30 cellular contexts compared by ENCODE assay signal in the genomic region with DNA sequence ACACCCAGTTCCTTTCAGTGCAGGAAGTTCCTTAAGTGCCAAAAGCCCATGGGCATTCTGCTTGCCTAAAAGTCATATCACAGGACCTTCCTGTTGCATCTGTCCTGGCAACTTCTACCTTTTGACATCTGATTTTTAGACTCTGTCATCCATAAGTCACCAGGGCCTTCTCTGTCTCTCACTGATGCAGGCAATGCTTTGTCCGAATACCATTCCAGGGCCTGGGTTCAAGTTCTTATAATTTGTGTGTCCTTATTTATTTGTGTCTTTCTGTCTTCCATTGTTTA.
"Had no signal": no experiment of that assay in that cellular context is flagged by ENCODE, and none has a peak within 500 bp of the region (broad histone marks: within the 10 kb centered on the region; RNA-seq: fewer than 3 reads in every experiment).

No MANE protein-coding gene starts in this region.

- H3K36me3 ChIP-seq: breast epithelium, esophagus muscularis mucosa, heart right ventricle, left lung, lower lobe of right lung, pancreas, prostate gland, thoracic aorta, uterus had no signal

- ATAC-seq: sciatic nerve had no signal

- H3K4me3 Mint-ChIP-seq: activated CD4-positive, alpha-beta memory T cell treated with anti-CD3 and anti-CD28 coated beads for 36 hours; activated CD4-positive, alpha-beta T cell treated with anti-CD3 and anti-CD28 coated beads, Interleukin-2, amount 10 ng/mL, durations not matched to agents 24 days and 14 days; activated naive CD4-positive, alpha-beta T cell treated with anti-CD3 and anti-CD28 coated beads, Interleukin-2, amount 10 ng/mL, durations not matched to agents 7 days and 5 days; activated naive CD8-positive, alpha-beta T cell treated with anti-CD3 and anti-CD28 coated beads, Interleukin-2, amount 10 ng/mL, durations not matched to agents 7 days and 5 days; activated T-helper 1 cell treated with anti-CD3 and anti-CD28 coated beads, Interleukin-12 subunit alpha, Interleukin-12 subunit beta, Interleukin-2, Interleukin-4 antibody, amounts not matched to agents 30 ng/mL and 10 ng/mL and 1 ng/mL, durations not matched to agents 14 hours and 24 hours and 36 hours; endodermal cell; natural killer cell treated with Interleukin-12 subunit alpha and Interleukin-12 subunit beta and Interleukin-15 and Interleukin-18, amount 100 ng/mL, for 72 hours; stimulated activated naive CD8-positive, alpha-beta T cell treated with anti-CD3 and anti-CD28 coated beads, Interleukin-15, Interleukin-2, amounts not matched to agents 100 ng/mL and 50 ng/mL, for 24 hours; T-helper 1 cell treated with Interleukin-12 subunit alpha and Interleukin-12 subunit beta and Interleukin-4 antibody, amounts not matched to agents 30 μg/mL and 1 μg/mL, for 36 hours had no signal

- H3K9me3 ChIP-seq: breast epithelium, left lung, lower lobe of right lung, mucosa of descending colon, pancreas, prostate gland, thoracic aorta, uterus had no signal

- H3K27me3 ChIP-seq: breast epithelium, esophagus muscularis mucosa, foreskin keratinocyte, heart right ventricle, left lung, pancreas, uterus had no signal

- H3K4me1 Mint-ChIP-seq: activated CD4-positive, alpha-beta T cell treated with anti-CD3 and anti-CD28 coated beads, Interleukin-2, amount 10 ng/mL, durations not matched to agents 24 days and 14 days; activated naive CD4-positive, alpha-beta T cell treated with anti-CD3 and anti-CD28 coated beads, Interleukin-2, amount 10 ng/mL, durations not matched to agents 7 days and 5 days; activated naive CD8-positive, alpha-beta T cell treated with anti-CD3 and anti-CD28 coated beads, Interleukin-2, amount 10 ng/mL, durations not matched to agents 7 days and 5 days had no signal

- H3K4me3 ChIP-seq: breast epithelium, esophagus muscularis mucosa, heart right ventricle, left lung, lower lobe of right lung, mucosa of descending colon, pancreas, prostate gland, skin epidermis, thoracic aorta, uterus had no signal

- H3K36me3 Mint-ChIP-seq: activated naive CD4-positive, alpha-beta T cell treated with anti-CD3 and anti-CD28 coated beads, Interleukin-2, amount 10 ng/mL, durations not matched to agents 7 days and 5 days; activated naive CD8-positive, alpha-beta T cell treated with anti-CD3 and anti-CD28 coated beads, Interleukin-2, amount 10 ng/mL, durations not matched to agents 7 days and 5 days had no signal

- H3K27ac Mint-ChIP-seq: activated CD4-positive, alpha-beta memory T cell treated with anti-CD3 and anti-CD28 coated beads for 36 hours; activated CD4-positive, alpha-beta T cell treated with anti-CD3 and anti-CD28 coated beads, Interleukin-2, amount 10 ng/mL, durations not matched to agents 24 days and 14 days; activated naive CD4-positive, alpha-beta T cell treated with anti-CD3 and anti-CD28 coated beads, Interleukin-2, amount 10 ng/mL, durations not matched to agents 7 days and 5 days; activated naive CD8-positive, alpha-beta T cell treated with anti-CD3 and anti-CD28 coated beads, Interleukin-2, amount 10 ng/mL, durations not matched to agents 7 days and 5 days; activated T-helper 1 cell treated with anti-CD3 and anti-CD28 coated beads, Interleukin-12 subunit alpha, Interleukin-12 subunit beta, Interleukin-2, Interleukin-4 antibody, amounts not matched to agents 30 ng/mL and 10 ng/mL and 1 ng/mL, durations not matched to agents 14 hours and 24 hours and 36 hours; endodermal cell; natural killer cell treated with Interleukin-12 subunit alpha and Interleukin-12 subunit beta and Interleukin-15 and Interleukin-18, amount 100 ng/mL, for 72 hours; stimulated activated naive CD8-positive, alpha-beta T cell treated with anti-CD3 and anti-CD28 coated beads, Interleukin-15, Interleukin-2, amounts not matched to agents 100 ng/mL and 50 ng/mL, for 24 hours; T-helper 1 cell treated with Interleukin-12 subunit alpha and Interleukin-12 subunit beta and Interleukin-4 antibody, amounts not matched to agents 30 μg/mL and 1 μg/mL, for 36 hours had no signal

- H3K9me3 Mint-ChIP-seq: activated CD4-positive, alpha-beta T cell treated with anti-CD3 and anti-CD28 coated beads, Interleukin-2, amount 10 ng/mL, durations not matched to agents 24 days and 14 days; activated naive CD4-positive, alpha-beta T cell treated with anti-CD3 and anti-CD28 coated beads, Interleukin-2, amount 10 ng/mL, durations not matched to agents 7 days and 5 days; activated T-helper 1 cell treated with anti-CD3 and anti-CD28 coated beads, Interleukin-12 subunit alpha, Interleukin-12 subunit beta, Interleukin-2, Interleukin-4 antibody, amounts not matched to agents 30 ng/mL and 10 ng/mL and 1 ng/mL, durations not matched to agents 14 hours and 24 hours and 36 hours; endodermal cell; natural killer cell treated with Interleukin-12 subunit alpha and Interleukin-12 subunit beta and Interleukin-15 and Interleukin-18, amount 100 ng/mL, for 72 hours; T-helper 1 cell treated with Interleukin-12 subunit alpha and Interleukin-12 subunit beta and Interleukin-4 antibody, amounts not matched to agents 30 μg/mL and 1 μg/mL, for 36 hours had no signal

- H3K4me1 ChIP-seq: breast epithelium, esophagus muscularis mucosa, foreskin keratinocyte, lower lobe of right lung, pancreas, prostate gland, uterus had no signal

- DNase-seq: activated CD4-positive, CD25-positive, alpha-beta regulatory T cell treated with anti-CD3 and anti-CD28 coated beads, Interleukin-2, amount 50 U/mL, for 72 hours; activated CD8-positive, alpha-beta memory T cell treated with anti-CD3 and anti-CD28 coated beads, Interleukin-2, amount 50 U/mL, for 4 hours; activated gamma-delta T cell; activated naive CD8-positive, alpha-beta T cell treated with anti-CD3 and anti-CD28 coated beads, Interleukin-2, amount 10 ng/mL, durations not matched to agents 7 days and 5 days; activated T-cell treated with anti-CD3 and anti-CD28 coated beads, Interleukin-2, amount 50 U/mL, for 1 hour; heart right ventricle; left lung; lower lobe of right lung; retina; stimulated activated CD4-positive, alpha-beta T cell treated with anti-CD3 and anti-CD28 coated beads, Interleukin-12 subunit alpha, Interleukin-12 subunit beta, amount 100 ng/mL, for 4 hours; stimulated activated CD4-positive, alpha-beta T cell treated with anti-CD3 and anti-CD28 coated beads, Interleukin-4, amount 100 ng/mL, for 1 hour; T-helper 9 cell; uterus had no signal

- H3K27ac ChIP-seq: breast epithelium, esophagus muscularis mucosa, foreskin keratinocyte, heart right ventricle, left lung, lower lobe of right lung, pancreas, prostate gland, thoracic aorta, uterus had no signal
